Comparison of ENCODE assay signal across 1 cellular context in the genomic region with DNA sequence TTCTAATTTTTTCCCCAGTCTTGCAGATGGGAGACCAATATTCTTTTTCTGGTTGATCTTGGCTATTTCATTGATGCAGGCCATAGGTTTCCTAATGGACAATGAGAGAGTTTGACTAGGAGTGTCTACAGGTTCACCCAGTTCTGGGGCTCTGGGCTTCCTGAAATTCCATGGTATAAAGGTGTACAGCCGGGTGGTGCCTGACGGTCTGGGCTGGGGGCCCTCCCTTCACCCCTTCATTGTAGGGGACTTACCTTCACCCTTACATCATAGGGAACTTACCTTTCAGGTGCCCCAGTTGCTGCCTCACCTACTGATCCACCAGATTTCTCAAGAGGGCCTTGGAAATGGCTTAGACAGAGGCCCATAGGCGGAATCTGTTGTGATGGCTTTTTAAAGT.
TF ChIP-seq lines count a peak whose summit lies in the region.

No MANE protein-coding gene starts in this region.

TF ChIP-seq in IMR-90, 13 proteins besides CTCF, POLR2A, EP300 and RAD21:
- TF ChIP-seq SMC3 (IDR thresholded peaks at IDR 0.05; ENCODE audit: low read depth, low read length) (no peak), BHLHE40 (IDR thresholded peaks at IDR 0.05; ENCODE audit: low read depth, low read length) (no peak), CEBPB (IDR thresholded peaks at IDR 0.05; ENCODE audit: low read depth, low read length) (no peak), FOS (IDR thresholded peaks at IDR 0.05; ENCODE audit: low read depth, low read length) (no peak), RCOR1 (IDR thresholded peaks at IDR 0.05; ENCODE audit: insufficient replicate concordance, low read length) (no peak), MAZ (IDR thresholded peaks at IDR 0.05; ENCODE audit: borderline replicate concordance, low read depth, low read length) (no peak), MXI1 (IDR thresholded peaks at IDR 0.05; ENCODE audit: borderline replicate concordance, low read depth, low read length) (no peak), MAFK (IDR thresholded peaks at IDR 0.05; ENCODE audit: low read depth, low read length) (no peak), CHD1 (IDR thresholded peaks at IDR 0.05; ENCODE audit: low read depth, low read length) (no peak), RFX5 (IDR thresholded peaks at IDR 0.05; ENCODE audit: low read depth, low read length) (no peak), NFE2L2 (IDR thresholded peaks at IDR 0.05; ENCODE audit: low read depth, low read length) (no peak)
- TF ChIP-seq, protein P1, sequence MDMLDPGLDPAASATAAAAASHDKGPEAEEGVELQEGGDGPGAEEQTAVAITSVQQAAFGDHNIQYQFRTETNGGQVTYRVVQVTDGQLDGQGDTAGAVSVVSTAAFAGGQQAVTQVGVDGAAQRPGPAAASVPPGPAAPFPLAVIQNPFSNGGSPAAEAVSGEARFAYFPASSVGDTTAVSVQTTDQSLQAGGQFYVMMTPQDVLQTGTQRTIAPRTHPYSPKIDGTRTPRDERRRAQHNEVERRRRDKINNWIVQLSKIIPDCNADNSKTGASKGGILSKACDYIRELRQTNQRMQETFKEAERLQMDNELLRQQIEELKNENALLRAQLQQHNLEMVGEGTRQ (IDR thresholded peaks at IDR 0.05; ENCODE audit: low read depth, low read length): no peak
- TF ChIP-seq, protein P2, sequence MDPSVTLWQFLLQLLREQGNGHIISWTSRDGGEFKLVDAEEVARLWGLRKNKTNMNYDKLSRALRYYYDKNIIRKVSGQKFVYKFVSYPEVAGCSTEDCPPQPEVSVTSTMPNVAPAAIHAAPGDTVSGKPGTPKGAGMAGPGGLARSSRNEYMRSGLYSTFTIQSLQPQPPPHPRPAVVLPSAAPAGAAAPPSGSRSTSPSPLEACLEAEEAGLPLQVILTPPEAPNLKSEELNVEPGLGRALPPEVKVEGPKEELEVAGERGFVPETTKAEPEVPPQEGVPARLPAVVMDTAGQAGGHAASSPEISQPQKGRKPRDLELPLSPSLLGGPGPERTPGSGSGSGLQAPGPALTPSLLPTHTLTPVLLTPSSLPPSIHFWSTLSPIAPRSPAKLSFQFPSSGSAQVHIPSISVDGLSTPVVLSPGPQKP (IDR thresholded peaks at IDR 0.05; ENCODE audit: borderline replicate concordance, low read depth, low read length): no peak
